28 cellular contexts compared by ENCODE assay signal in genomic region chr21:45897191-45898027, GRCh38.
"Had no signal": no experiment of that assay in that cellular context is flagged by ENCODE, and none has a peak within 500 bp of the region (broad histone marks: within the 10 kb centered on the region; RNA-seq: fewer than 3 reads in every experiment).

No MANE protein-coding gene starts in this region.

- H3K27ac Mint-ChIP-seq: activated B cell treated with CpG ODN at 0.5 μM for 24 hours; activated CD8-positive, alpha-beta T cell treated with anti-CD3 and anti-CD28 coated beads for 36 hours; activated naive CD4-positive, alpha-beta T cell treated with anti-CD3 and anti-CD28 coated beads, Interleukin-2, amount 50 U/mL, for 72 hours; activated T-cell treated with anti-CD3 and anti-CD28 coated beads, Interleukin-2, amount 50 U/mL, for 72 hours; memory B cell; neural progenitor cell; stimulated activated memory B cell treated with anti-CD40 and anti-IgM and Interleukin-4, amounts not matched to agents 10 μg/mL and 1 μg/mL and 100 μg/mL, for 72 hours; stimulated activated naive CD8-positive, alpha-beta T cell treated with anti-CD3 and anti-CD28 coated beads, Interleukin-15, amount 100 ng/mL, for 72 hours had no signal

- DNase-seq: activated B cell treated with CpG ODN at 0.5 μM for 24 hours; activated CD4-positive, alpha-beta T cell treated with anti-CD3 and anti-CD28 coated beads, Interleukin-2, amount 50 U/mL, for 1 hour; activated CD8-positive, alpha-beta T cell treated with anti-CD3 and anti-CD28 coated beads for 36 hours; activated naive CD4-positive, alpha-beta T cell; activated T-cell treated with anti-CD3 and anti-CD28 coated beads, Interleukin-2, amount 50 U/mL, for 72 hours; adrenal gland; brain microvascular endothelial cell; caudate nucleus; effector CD8-positive, alpha-beta T cell; esophagus squamous epithelium; foreskin melanocyte; midbrain; naive thymus-derived CD8-positive, alpha-beta T cell; sigmoid colon; small intestine; stimulated activated CD4-positive, alpha-beta T cell treated with anti-CD3 and anti-CD28 coated beads, Interleukin-1b, Interleukin-23, amount 100 ng/mL, for 48 hours; stimulated activated CD4-positive, alpha-beta T cell treated with anti-CD3 and anti-CD28 coated beads, Interleukin-4, amount 100 ng/mL, for 4 hours; stimulated activated CD8-positive, alpha-beta memory T cell treated with anti-CD3 and anti-CD28 coated beads, Interleukin-4, amount 100 ng/mL, for 48 hours; stimulated activated naive CD8-positive, alpha-beta T cell treated with anti-CD3 and anti-CD28 coated beads, Interleukin-15, amount 100 ng/mL, for 72 hours; thyroid gland had no signal

- H3K36me3 ChIP-seq: adrenal gland, ascending aorta, brain microvascular endothelial cell, esophagus squamous epithelium, neural progenitor cell, thyroid gland, upper lobe of left lung, vagina had no signal

- H3K4me1 ChIP-seq: neural progenitor cell, thyroid gland had no signal

- H3K4me3 Mint-ChIP-seq: activated B cell treated with CpG ODN at 0.5 μM for 24 hours; activated CD8-positive, alpha-beta T cell treated with anti-CD3 and anti-CD28 coated beads for 36 hours; activated T-cell treated with anti-CD3 and anti-CD28 coated beads, Interleukin-2, amount 50 U/mL, for 72 hours; memory B cell; naive thymus-derived CD8-positive, alpha-beta T cell; neural progenitor cell; stimulated activated memory B cell treated with anti-CD40 and anti-IgM and Interleukin-4, amounts not matched to agents 10 μg/mL and 1 μg/mL and 100 μg/mL, for 72 hours; stimulated activated naive CD8-positive, alpha-beta T cell treated with anti-CD3 and anti-CD28 coated beads, Interleukin-15, amount 100 ng/mL, for 72 hours had no signal

- H3K36me3 Mint-ChIP-seq: activated naive CD4-positive, alpha-beta T cell treated with anti-CD3 and anti-CD28 coated beads, Interleukin-2, amount 50 U/mL, for 72 hours; naive thymus-derived CD8-positive, alpha-beta T cell; neural progenitor cell had no signal

- H3K27me3 ChIP-seq: adrenal gland, ascending aorta, brain microvascular endothelial cell, esophagus squamous epithelium, neural progenitor cell, sigmoid colon, thyroid gland, upper lobe of left lung, vagina had no signal

- H3K27me3 Mint-ChIP-seq: activated B cell treated with CpG ODN at 0.5 μM for 24 hours; memory B cell; naive thymus-derived CD8-positive, alpha-beta T cell; stimulated activated memory B cell treated with anti-CD40 and anti-IgM and Interleukin-4, amounts not matched to agents 10 μg/mL and 1 μg/mL and 100 μg/mL, for 72 hours; stimulated activated naive CD8-positive, alpha-beta T cell treated with anti-CD3 and anti-CD28 coated beads, Interleukin-15, amount 100 ng/mL, for 72 hours had no signal

- ATAC-seq: activated CD8-positive, alpha-beta T cell treated with anti-CD3 and anti-CD28 coated beads for 36 hours; activated naive CD4-positive, alpha-beta T cell treated with anti-CD3 and anti-CD28 coated beads, Interleukin-2, amount 50 U/mL, for 72 hours; activated T-cell treated with anti-CD3 and anti-CD28 coated beads, Interleukin-2, amount 50 U/mL, for 72 hours; naive thymus-derived CD8-positive, alpha-beta T cell; stimulated activated memory B cell treated with anti-CD40 and anti-IgM and Interleukin-4, amounts not matched to agents 10 μg/mL and 1 μg/mL and 100 μg/mL, for 72 hours had no signal

- H3K9me3 Mint-ChIP-seq: activated B cell treated with CpG ODN at 0.5 μM for 24 hours; activated CD8-positive, alpha-beta T cell treated with anti-CD3 and anti-CD28 coated beads for 36 hours; activated naive CD4-positive, alpha-beta T cell treated with anti-CD3 and anti-CD28 coated beads, Interleukin-2, amount 50 U/mL, for 72 hours; activated T-cell treated with anti-CD3 and anti-CD28 coated beads, Interleukin-2, amount 50 U/mL, for 72 hours; memory B cell; naive thymus-derived CD8-positive, alpha-beta T cell; neural progenitor cell; stimulated activated memory B cell treated with anti-CD40 and anti-IgM and Interleukin-4, amounts not matched to agents 10 μg/mL and 1 μg/mL and 100 μg/mL, for 72 hours; stimulated activated naive CD8-positive, alpha-beta T cell treated with anti-CD3 and anti-CD28 coated beads, Interleukin-15, amount 100 ng/mL, for 72 hours had no signal

- H3K4me3 ChIP-seq: adrenal gland, ascending aorta, esophagus squamous epithelium, neural progenitor cell, sigmoid colon, thyroid gland, upper lobe of left lung, vagina had no signal

- H3K27ac ChIP-seq: adrenal gland, ascending aorta, brain microvascular endothelial cell, epithelial cell of prostate, esophagus squamous epithelium, neural progenitor cell, sigmoid colon, thyroid gland, upper lobe of left lung, vagina had no signal

- H3K9me3 ChIP-seq: adrenal gland, ascending aorta, esophagus squamous epithelium, sigmoid colon, thyroid gland, upper lobe of left lung, vagina had no signal
